25 cellular contexts compared by ENCODE assay signal in genomic region chr6:42512498-42513042, GRCh38. TPM values are rescaled to one million over a fixed set of nuclear protein-coding genes. Genes with fewer than 3 reads are reported as not detected.
DNase-seq lines count a peak whose midpoint lies in the region; ATAC-seq, FAIRE-seq and TF ChIP-seq lines count a peak whose summit lies in the region.
"Had no signal": no experiment of that assay in that cellular context is flagged by ENCODE, and none has a peak within 500 bp of the region (broad histone marks: within the 10 kb centered on the region; RNA-seq: fewer than 3 reads in every experiment).

No MANE protein-coding gene starts in this region.

- H2BK20ac ChIP-seq in H1 (ENCODE audit: low read length), result no peak overlapping the region

- H4K91ac ChIP-seq in H1 (replicated peaks; ENCODE audit: insufficient read length, low read length), result no peak overlapping the region

- no peak overlapping the region for H2BK12ac ChIP-seq in H1 (ENCODE audit: low read depth, low read length)

- H3K27ac Mint-ChIP-seq in neural progenitor cell, result no peak overlapping the region
- H3K27ac Mint-ChIP-seq: CD8-positive, alpha-beta T cell; IgD-negative memory B cell; natural killer cell; stimulated activated naive CD8-positive, alpha-beta T cell treated with anti-CD3 and anti-CD28 coated beads, Interleukin-15, Interleukin-2, amounts not matched to agents 100 ng/mL and 50 ng/mL, for 24 hours had no signal

- H2AFZ ChIP-seq in H1 (ENCODE audit: low read length) (peak overlapping the region; percentile 89), neural progenitor cell (replicated peaks) (peak overlapping the region; percentile 90)
- H2AFZ ChIP-seq: PC-9 had no signal

- no peak for TF ChIP-seq RAD21 in H1 (IDR thresholded peaks at IDR 0.05 in 1 of 2, conservative IDR thresholded peaks at IDR 0.05 in 1 of 2; ENCODE audit: low read depth in 2 of 2, low read length in 2 of 2)

- no peaks in the 10 kb centered on the region for H3K36me3 Mint-ChIP-seq in neural progenitor cell
- H3K36me3 Mint-ChIP-seq: CD8-positive, alpha-beta T cell; IgD-negative memory B cell; natural killer cell had no signal

- H4K5ac ChIP-seq in H1 (ENCODE audit: insufficient read length, low read depth, low read length), result no peak overlapping the region

- H4K8ac ChIP-seq in H1 (ENCODE audit: extremely low read depth, insufficient read depth, low read length), result no peak overlapping the region

- intact Hi-C loops in mucosa of descending colon (cut with DNase I, micrococcal nuclease), result no loop called here

- no peaks in the 10 kb centered on the region for H3F3A ChIP-seq in neural progenitor cell (ENCODE audit: low read depth)

- TF ChIP-seq EP300 in H1 (IDR thresholded peaks at IDR 0.05; ENCODE audit: borderline replicate concordance in 1 of 2, low read depth in 2 of 2, low read length in 2 of 2), result no peak

- no peak overlapping the region for H2BK5ac ChIP-seq in H1 (ENCODE audit: low read depth, low read length)

- H2BK15ac ChIP-seq in H1 (ENCODE audit: low read length), result no peak overlapping the region

- H3K9me3 ChIP-seq in H1 (ENCODE audit: insufficient read depth in 2 of 2, low read depth in 1 of 2, low read length in 1 of 2) (no peaks in the 10 kb centered on the region), neural progenitor cell (ENCODE audit: low read depth) (no peaks in the 10 kb centered on the region), mucosa of descending colon (no peaks in the 10 kb centered on the region)
- H3K9me3 ChIP-seq: heart left ventricle, pancreas, right atrium auricular region had no signal

- H3K27me3 ChIP-seq in H1 (replicated peaks in 1 of 4; ENCODE audit: control insufficient read depth in 3 of 4, extremely low read depth in 1 of 4, insufficient read depth in 3 of 4, low read length in 3 of 4) (no peaks in the 10 kb centered on the region; a peak in 1 of 7 replicates), neural progenitor cell (no peaks in the 10 kb centered on the region)
- H3K27me3 ChIP-seq: heart left ventricle, pancreas, right atrium auricular region had no signal

- H3K9me3 Mint-ChIP-seq in neural progenitor cell, result no peaks in the 10 kb centered on the region
- H3K9me3 Mint-ChIP-seq: CD8-positive, alpha-beta T cell; IgD-negative memory B cell; natural killer cell; stimulated activated naive CD8-positive, alpha-beta T cell treated with anti-CD3 and anti-CD28 coated beads, Interleukin-15, Interleukin-2, amounts not matched to agents 100 ng/mL and 50 ng/mL, for 24 hours had no signal

- H3K4me3 ChIP-seq in H1 (ENCODE audit: extremely low read depth in 1 of 4, insufficient read depth in 2 of 4, low read depth in 3 of 4, low read length in 4 of 4), result no peak overlapping the region
- H3K4me3 ChIP-seq in neural progenitor cell, result no peak overlapping the region
- H3K4me3 ChIP-seq in mucosa of descending colon, result no peak overlapping the region
- H3K4me3 ChIP-seq: heart left ventricle, pancreas, PC-9, right atrium auricular region had no signal

- H4K20me1 ChIP-seq in H1 (replicated peaks in 1 of 2; ENCODE audit: control insufficient read depth in 1 of 2, insufficient read depth in 2 of 2, low read length in 2 of 2) (no peaks in the 10 kb centered on the region), neural progenitor cell (ENCODE audit: low read depth) (no peaks in the 10 kb centered on the region)

- H3K4me2 ChIP-seq in H1 (ENCODE audit: insufficient read depth in 1 of 2, low read depth in 2 of 2, low read length in 2 of 2) (no peak overlapping the region), neural progenitor cell (no peak overlapping the region)
- H3K4me2 ChIP-seq: PC-9 had no signal

- FAIRE-seq in H1 (lab: Jason Lieb, UNC), result no peak
- FAIRE-seq: pancreas, TTC549 had no signal

- no peaks in the 10 kb centered on the region for H3K4me1 Mint-ChIP-seq in neural progenitor cell
- H3K4me1 Mint-ChIP-seq: natural killer cell had no signal

- no peaks in the 10 kb centered on the region; the same call in 1 of the 2 replicates for H3K23me2 ChIP-seq in H1 (ENCODE audit: low read depth, low read length)

- TF ChIP-seq CTCF in H1 (IDR thresholded peaks at IDR 0.05; ENCODE audit: control extremely low read depth in 1 of 3, insufficient read depth in 1 of 3, low read depth in 1 of 3, low read length in 3 of 3), result no peak
- TF ChIP-seq CTCF in neural progenitor cell (IDR thresholded peaks at IDR 0.05), result no peak
- TF ChIP-seq CTCF in mucosa of descending colon (IDR thresholded peaks at IDR 0.05), result no peak

- H2BK120ac ChIP-seq in H1 (replicated peaks; ENCODE audit: low read depth, low read length), result no peak overlapping the region

- 81% methylated on average over 5 of the region's 5 CpGs; no CpG with 5 or more reads in 1 of the 2 experiments for WGBS in H1 (ENCODE audit: extremely low coverage in 1 of 2, insufficient coverage in 1 of 2, insufficient read length in 1 of 2, insufficient replicate concordance in 2 of 2, low coverage in 1 of 2, low lambda C conversion rate in 2 of 2, missing lambda C conversion rate in 1 of 2), 2 experiments

- POLR2A ChIA-PET in H1 (lab: Charles Lee; ENCODE audit: partially characterized antibody), result interaction anchor here (1.2 kb wide), 2 partner anchors 8 to 60 kb away, joined by 3 read pairs; no protein-coding TSS in a partner anchor

- H3K14ac ChIP-seq in H1 (ENCODE audit: insufficient read length), result no peak overlapping the region

- H3K4me1 ChIP-seq in H1 (replicated peaks in 1 of 4; ENCODE audit: control insufficient read depth in 3 of 4, insufficient read depth in 4 of 4, low read length in 3 of 4) (no peaks in the 10 kb centered on the region), neural progenitor cell (peaks cover 4% of the 10 kb centered on the region), mucosa of descending colon (ENCODE audit: low read depth) (no peaks in the 10 kb centered on the region)
- H3K4me1 ChIP-seq: pancreas, right atrium auricular region had no signal

- DNase-seq in Caki2 (ENCODE audit: low read depth) (peak; percentile 34), NCI-H82 (lab: John Stamatoyannopoulos, UW) (peak; percentile 45), H1 (ENCODE audit: low read depth in 1 of 2, low spot score in 2 of 2) (no peak), neural progenitor cell (ENCODE audit: low spot score) (no peak), NCI-H2081 (lab: John Stamatoyannopoulos, UW) (no peak), mucosa of descending colon (no peak), NCI-H526 (lab: John Stamatoyannopoulos, UW) (no peak)
- no peak for DNase-seq in NK-92 treated with Interleukin-12 subunit alpha and Interleukin-12 subunit beta, amount 100 ng/mL, for 24 hours (lab: John Stamatoyannopoulos, UW)
- DNase-seq: activated gamma-delta T cell treated with Interleukin-2 at 50 U/mL for 16 hours; CD8-positive, alpha-beta T cell; heart left ventricle; midbrain; natural killer cell; NCI-H1105; NCI-H2029; NCI-H345; pancreas; PC-9; SHP77 treated with DMSO at 0.1 percent for 48 hours; stimulated activated CD4-positive, alpha-beta T cell treated with anti-CD3 and anti-CD28 coated beads, Interleukin-4, amount 100 ng/mL, for 4 hours had no signal

- TF ChIP-seq POLR2A in H1 (IDR thresholded peaks at IDR 0.05; ENCODE audit: control extremely low read depth in 1 of 2, low read depth in 2 of 2, low read length in 2 of 2), result no peak

- no peak for ATAC-seq in mucosa of descending colon
- ATAC-seq: CD8-positive, alpha-beta T cell; heart left ventricle; left lobe of liver; natural killer cell; pancreas had no signal

- H3K9ac ChIP-seq in H1 (replicated peaks in 1 of 4; ENCODE audit: extremely low read depth in 1 of 4, low read depth in 3 of 4, low read length in 3 of 4) (no peak overlapping the region), neural progenitor cell (no peak overlapping the region)

- no peak overlapping the region for H2AK5ac ChIP-seq in H1 (ENCODE audit: low read depth, low read length)

- H3K27me3 Mint-ChIP-seq in neural progenitor cell (ENCODE audit: insufficient read depth, low read depth), result peaks cover 2% of the 10 kb centered on the region
- H3K27me3 Mint-ChIP-seq: IgD-negative memory B cell; stimulated activated naive CD8-positive, alpha-beta T cell treated with anti-CD3 and anti-CD28 coated beads, Interleukin-15, Interleukin-2, amounts not matched to agents 100 ng/mL and 50 ng/mL, for 24 hours had no signal

- no peak overlapping the region for H3K56ac ChIP-seq in H1 (replicated peaks; ENCODE audit: insufficient read length, low read depth, low read length)

- CTCF ChIA-PET in H1 (lab: Charles Lee; ENCODE audit: partially characterized antibody), result interaction anchor here (1.0 to 4.2 kb wide), 5 partner anchors 13 to 309 kb away, joined by 3 to 21 read pairs (median 4); no protein-coding TSS in a partner anchor

- no peaks in the 10 kb centered on the region for H3K36me3 ChIP-seq in H1 (ENCODE audit: control insufficient read depth in 2 of 4, insufficient read depth in 4 of 4, low read length in 3 of 4)
- no peaks in the 10 kb centered on the region for H3K36me3 ChIP-seq in neural progenitor cell
- H3K36me3 ChIP-seq in mucosa of descending colon (ENCODE audit: low read depth), result no peaks in the 10 kb centered on the region
- H3K36me3 ChIP-seq: heart left ventricle, pancreas, right atrium auricular region had no signal

- no peaks in the 10 kb centered on the region for H3K79me2 ChIP-seq in H1 (ENCODE audit: control insufficient read depth in 1 of 2, insufficient read depth in 2 of 2, low read length in 2 of 2)
- H3K79me2 ChIP-seq in neural progenitor cell (ENCODE audit: low read depth), result no peaks in the 10 kb centered on the region

- H3K4ac ChIP-seq in H1 (replicated peaks; ENCODE audit: insufficient read length, low read depth, low read length), result no peak overlapping the region

- H3K27ac ChIP-seq in H1 (ENCODE audit: low read depth, low read length) (no peak overlapping the region), neural progenitor cell (no peak overlapping the region)
- H3K27ac ChIP-seq: heart left ventricle, pancreas, PC-9, right atrium auricular region had no signal

- H3K23ac ChIP-seq in H1 (ENCODE audit: insufficient read length), result no peak overlapping the region

- in situ Hi-C loops in Caki2 (cut with HindIII; ENCODE audit: low pct_unique_long_range_greater_than_20kb, low sequenced_read_pairs), result no loop called here

- H3K4me3 Mint-ChIP-seq in neural progenitor cell, result no peak overlapping the region
- H3K4me3 Mint-ChIP-seq: CD8-positive, alpha-beta T cell; IgD-negative memory B cell; natural killer cell; stimulated activated naive CD8-positive, alpha-beta T cell treated with anti-CD3 and anti-CD28 coated beads, Interleukin-15, Interleukin-2, amounts not matched to agents 100 ng/mL and 50 ng/mL, for 24 hours had no signal

- no peak overlapping the region for H3K18ac ChIP-seq in H1 (ENCODE audit: extremely low read depth, low read length)

- no peaks in the 10 kb centered on the region for H3K79me1 ChIP-seq in H1 (ENCODE audit: low read depth, low read length)

RNA-seq across cellular contexts. Expression of gene UBR2, which starts 51.3 kb away (rescaled TPM):
- 10.6 and 10.8 TPM in 2 replicates for total RNA-seq in Caki2 (2014; rRNA removed; shearing (Covaris generic); ENCODE audit: low replicate concordance)
- total RNA-seq in H1 (2021; fragmentation: NEBNext Ultra II Directional; extraction: Animal tissue kit (Norgen Biotek cat#: 25700)), result 17.2 and 19.5 TPM in 2 replicates
- 4.5 and 6.5 TPM in 2 replicates for polyA plus RNA-seq in H1 (2011; rRNA removed)
- polyA plus RNA-seq in H1 (2011; cell fraction: cytosol; rRNA removed), result 7.0 TPM
- 7.1 TPM for polyA plus RNA-seq in H1 (2011; cell fraction: nucleus; rRNA removed)
- polyA plus RNA-seq in H1 (2012, experiment 1 of 2), result 6.4 to 10.6 TPM (median 8.2 TPM) in 4 replicates
- polyA plus RNA-seq in H1 (2012, experiment 2 of 2), result 0.66 TPM
- polyA plus RNA-seq in H1 (2013, experiment 1 of 2), result 5.6 TPM
- polyA plus RNA-seq in H1 (2013, experiment 2 of 2), result 5.5 TPM
- polyA minus RNA-seq in H1 (2011; rRNA and poly(A)+ RNA removed), result 17.7 and 23.9 TPM in 2 replicates
- 10.2 TPM for polyA minus RNA-seq in H1 (2011; cell fraction: cytosol; rRNA and poly(A)+ RNA removed)
- polyA minus RNA-seq in H1 (2011; cell fraction: nucleus; rRNA and poly(A)+ RNA removed), result 17.3 TPM
- total RNA-seq in neural progenitor cell (ENCODE audit: low replicate concordance) (24.4 and 34.7 TPM in 2 replicates), mucosa of descending colon (10 to 100 TPM; 41.2 to 53.1 (median 49.6) TPM)

Comparison
In these comparisons a context has a peak if more than half of its experiments do, and no peak if none do; other contexts are left out.
1. DNase-seq: peak in Caki2 (single experiment) and NCI-H82 (single experiment); none in H1 (0 of 2), neural progenitor cell (single experiment), NK-92 treated with Interleukin-12 subunit alpha and Interleukin-12 subunit beta, amount 100 ng/mL, for 24 hours (single experiment), NCI-H2081 (0 of 2), mucosa of descending colon (0 of 3) and NCI-H526 (0 of 2).